ENCODE assay signal across 11 cellular contexts in the genomic region with DNA sequence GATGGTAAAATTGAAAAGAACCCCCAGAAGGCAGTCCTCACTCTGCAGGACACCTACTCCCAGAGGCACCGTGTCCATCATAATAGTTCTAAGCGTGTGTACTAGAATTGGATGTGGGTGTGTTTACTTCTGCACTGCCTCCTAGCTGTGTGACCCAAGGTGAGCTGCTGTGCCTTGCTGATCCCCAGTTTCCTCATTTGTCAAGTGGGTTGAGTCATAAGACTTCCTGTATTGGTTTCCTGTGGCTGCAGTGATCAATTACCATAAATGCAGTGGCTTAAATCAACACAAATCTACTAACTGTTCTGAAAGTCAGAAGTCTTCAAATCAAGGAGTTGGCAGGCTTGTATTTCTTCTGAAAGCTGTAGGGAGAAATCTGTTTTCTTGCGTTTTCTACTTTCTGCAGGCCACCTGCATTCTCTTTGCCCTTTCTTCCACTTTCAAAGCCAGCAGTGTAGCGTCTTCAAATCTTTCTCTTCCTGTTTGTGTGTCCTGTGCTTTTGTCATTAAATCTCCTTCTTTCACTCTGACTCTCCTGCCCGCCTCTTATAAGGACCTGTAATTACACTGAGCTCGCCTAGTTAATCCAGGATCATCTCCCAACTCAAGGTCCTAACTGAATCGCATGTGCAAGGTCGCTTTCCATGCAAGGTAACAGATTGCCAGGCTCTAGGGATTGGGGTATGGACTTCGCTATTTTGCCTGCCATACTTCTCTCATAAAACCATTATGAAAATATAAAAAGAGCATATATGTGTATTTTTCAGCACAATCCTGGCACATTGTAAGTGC. TPM values are rescaled to one million over a fixed set of nuclear protein-coding genes. Genes with fewer than 3 reads are reported as not detected.
DNase-seq lines count a peak whose midpoint lies in the region; ATAC-seq lines count a peak whose summit lies in the region.
"Had no signal": no experiment of that assay in that cellular context is flagged by ENCODE, and none has a peak within 500 bp of the region (broad histone marks: within the 10 kb centered on the region; RNA-seq: fewer than 3 reads in every experiment).

No MANE protein-coding gene starts in this region.

- peak in 2 of 5 donors; percentile 6 to 12 for DNase-seq in CD4-positive, alpha-beta memory T cell
- DNase-seq in NCI-H82 treated with DMSO at 0.1 percent for 48 hours (lab: John Stamatoyannopoulos, UW; ENCODE audit: unreplicated experiment) (peak; percentile 89), DMS 273 (lab: John Stamatoyannopoulos, UW; ENCODE audit: unreplicated experiment) (no peak), SHP77 (lab: John Stamatoyannopoulos, UW) (no peak), SW 1271 (lab: John Stamatoyannopoulos, UW) (no peak), COLO668 (lab: John Stamatoyannopoulos, UW; ENCODE audit: unreplicated experiment) (no peak)
- no peak for DNase-seq in effector memory CD8-positive, alpha-beta T cell
- DNase-seq: kidney glomerular epithelial cell, NCI-H2081 treated with DMSO at 0.1 percent for 48 hours had no signal

- H3K27ac Mint-ChIP-seq in CD4-positive, alpha-beta memory T cell = peak overlapping the region in 6 of 7 donors; percentile 44 to 81 (median 74)
- peak overlapping the region; percentile 11 to 61 for H3K27ac Mint-ChIP-seq in effector memory CD8-positive, alpha-beta T cell

- peak; percentile 66 for ATAC-seq in GM19372 (IDR thresholded peaks at IDR 0.05; ENCODE audit: low read depth, unreplicated experiment)
- ATAC-seq in effector memory CD8-positive, alpha-beta T cell (replicated peaks) = no peak

- H3K36me3 Mint-ChIP-seq in CD4-positive, alpha-beta memory T cell = no peaks in the 10 kb centered on the region
- H3K36me3 Mint-ChIP-seq in effector memory CD8-positive, alpha-beta T cell (ENCODE audit: insufficient read depth) = no peaks in the 10 kb centered on the region

- H3K27me3 Mint-ChIP-seq in CD4-positive, alpha-beta memory T cell = peaks cover 0 to 3% of the 10 kb centered on the region in 2 donors
- H3K27me3 Mint-ChIP-seq in effector memory CD8-positive, alpha-beta T cell = peaks cover 10 to 58% of the 10 kb centered on the region in 2 donors

- POLR2A ChIA-PET in CD4-positive, alpha-beta memory T cell (lab: Charles Lee; ENCODE audit: partially characterized antibody) = interaction anchor here (0.5 kb wide), 1 partner anchor 327 kb away, joined by 4 read pairs; no protein-coding TSS in a partner anchor

- intact Hi-C loops in CD4-positive, alpha-beta memory T cell (cut with micrococcal nuclease) = no loop called here

- CTCF ChIA-PET in CD4-positive, alpha-beta memory T cell (lab: Charles Lee; ENCODE audit: partially characterized antibody) = interaction anchor here (0.8 to 1.7 kb wide), 3 partner anchors 10 to 49 kb away, joined by 3 to 9 read pairs (median 4); no protein-coding TSS in a partner anchor

- H3K9me3 Mint-ChIP-seq in CD4-positive, alpha-beta memory T cell = peaks cover 0 to 16% (median 10%) of the 10 kb centered on the region in 8 donors
- H3K9me3 Mint-ChIP-seq in effector memory CD8-positive, alpha-beta T cell = peaks cover 0 to 3% of the 10 kb centered on the region in 2 donors

- no peak overlapping the region for H3K27ac ChIP-seq in CD4-positive, alpha-beta memory T cell (ENCODE audit: low read depth, low read length)
- H3K27ac ChIP-seq: epithelial cell of prostate had no signal

- H3K4me3 ChIP-seq in CD4-positive, alpha-beta memory T cell (ENCODE audit: low read length in 2 of 2) = no peak overlapping the region

- peaks cover 22% of the 10 kb centered on the region for H3K4me1 ChIP-seq in CD4-positive, alpha-beta memory T cell (ENCODE audit: insufficient read depth, low read length)

- no peaks in the 10 kb centered on the region for H3K27me3 ChIP-seq in CD4-positive, alpha-beta memory T cell (ENCODE audit: insufficient read depth, low read length)

- H3K4me3 Mint-ChIP-seq in CD4-positive, alpha-beta memory T cell = peak overlapping the region in 7 of 8 donors; percentile 0 to 68 (median 58)
- peak overlapping the region in 1 of 2 donors; percentile 10 for H3K4me3 Mint-ChIP-seq in effector memory CD8-positive, alpha-beta T cell

- no peaks in the 10 kb centered on the region for H3K36me3 ChIP-seq in CD4-positive, alpha-beta memory T cell (ENCODE audit: insufficient read depth, low read length)

- no peaks in the 10 kb centered on the region for H3K9me3 ChIP-seq in CD4-positive, alpha-beta memory T cell (ENCODE audit: control insufficient read depth in 1 of 2, low read length in 2 of 2)

- H3K4me1 Mint-ChIP-seq in CD4-positive, alpha-beta memory T cell = peaks cover 17 to 20% (median 18%) of the 10 kb centered on the region in 4 donors
- peaks cover 12 to 14% of the 10 kb centered on the region in 2 donors for H3K4me1 Mint-ChIP-seq in effector memory CD8-positive, alpha-beta T cell (ENCODE audit: low read depth in 2 of 2)

RNA-seq across cellular contexts. Expression of a gene that starts 59.0 kb away (rescaled TPM):
- 100 to 1,000 TPM; 169 to 172 TPM for total RNA-seq in CD4-positive, alpha-beta memory T cell
- polyA plus RNA-seq in CD4-positive, alpha-beta memory T cell = 100 to 1,000 TPM in 1 of 2 donors, 10 to 100 TPM in 1; 92.6 to 113 TPM
